18 cellular contexts compared by ENCODE assay signal in genomic region chr12:47729233-47729632, GRCh38. TPM values are rescaled to one million over a fixed set of nuclear protein-coding genes. Genes with fewer than 3 reads are reported as not detected.
DNase-seq lines count a peak whose midpoint lies in the region; ATAC-seq and TF ChIP-seq lines count a peak whose summit lies in the region.
"Had no signal": no experiment of that assay in that cellular context is flagged by ENCODE, and none has a peak within 500 bp of the region (broad histone marks: within the 10 kb centered on the region; RNA-seq: fewer than 3 reads in every experiment).

No MANE protein-coding gene starts in this region.

- H3K27me3 ChIP-seq in GM23248 (replicated peaks; ENCODE audit: insufficient read depth): no peaks in the 10 kb centered on the region
- no peaks in the 10 kb centered on the region for H3K27me3 ChIP-seq in SJSA1 (replicated peaks)
- H3K27me3 ChIP-seq: BLaER1 treated with 17β-estradiol and CSF1 and Interleukin-3, amounts not matched to agents 10 nM and 100 nM had no signal

- in situ Hi-C loops in GM23248 (cut with MboI): no loop called here

- H3K79me2 ChIP-seq in GM23248 (ENCODE audit: insufficient read depth): no peaks in the 10 kb centered on the region

- H3K27ac Mint-ChIP-seq in osteocyte (ENCODE audit: unreplicated experiment): peak overlapping the region; percentile 48

- no peaks in the 10 kb centered on the region for H3K36me3 Mint-ChIP-seq in osteocyte (ENCODE audit: unreplicated experiment)

- peak; percentile 86 for DNase-seq in GM23248
- peak; percentile 83 to 91 for DNase-seq in SJSA1 (ENCODE audit: low read depth in 1 of 2, low spot score in 2 of 2)
- DNase-seq in foreskin fibroblast: peak; percentile 88 to 94
- DNase-seq in osteocyte (ENCODE audit: extremely low spot score, unreplicated experiment): no peak
- DNase-seq in cerebellar nuclear complex (lab: John Stamatoyannopoulos, UW): no peak
- no peak for DNase-seq in NCI-H1092 treated with DMSO at 0.1 percent for 48 hours (lab: John Stamatoyannopoulos, UW)
- DNase-seq: activated CD4-positive, alpha-beta T cell treated with anti-CD3 and anti-CD28 coated beads for 1 hour; activated CD8-positive, alpha-beta memory T cell treated with anti-CD3 and anti-CD28 coated beads, Interleukin-2, amount 50 U/mL, for 4 hours; activated naive CD4-positive, alpha-beta T cell treated with anti-CD3 and anti-CD28 coated beads, Interleukin-2, amount 50 U/mL, for 16 hours; effector CD8-positive, alpha-beta T cell; occipital lobe; RPMI8226; stimulated activated naive CD8-positive, alpha-beta T cell treated with anti-CD3 and anti-CD28 coated beads, Interleukin-15, Interleukin-2, amounts not matched to agents 100 U/mL and 50 U/mL, for 24 hours; T-helper 1 cell had no signal

- H3K4me3 ChIP-seq in GM23248: no peak overlapping the region
- no peak overlapping the region for H3K4me3 ChIP-seq in SJSA1
- no peak overlapping the region for H3K4me3 ChIP-seq in foreskin fibroblast (ENCODE audit: low read depth in 1 of 2, low read length in 2 of 2)
- H3K4me3 ChIP-seq: BLaER1 treated with 17β-estradiol and CSF1 and Interleukin-3, amounts not matched to agents 10 nM and 100 nM; skin epidermis had no signal

- H3K36me3 ChIP-seq in GM23248 (ENCODE audit: low read depth): no peaks in the 10 kb centered on the region
- no peaks in the 10 kb centered on the region for H3K36me3 ChIP-seq in SJSA1
- H3K36me3 ChIP-seq: BLaER1 treated with 17β-estradiol and CSF1 and Interleukin-3, amounts not matched to agents 10 nM and 100 nM had no signal

- H4K20me1 ChIP-seq in GM23248 (ENCODE audit: insufficient read depth): no peaks in the 10 kb centered on the region
- H4K20me1 ChIP-seq: BLaER1 treated with 17β-estradiol and CSF1 and Interleukin-3, amounts not matched to agents 10 nM and 100 nM had no signal

- H3K9me2 ChIP-seq in GM23248 (ENCODE audit: insufficient read depth): no peaks in the 10 kb centered on the region

- peaks cover 39% of the 10 kb centered on the region for H3K4me1 Mint-ChIP-seq in osteocyte (ENCODE audit: unreplicated experiment)

- no peaks in the 10 kb centered on the region for H3K27me3 Mint-ChIP-seq in osteocyte (ENCODE audit: unreplicated experiment)

- H3K9me3 ChIP-seq in GM23248 (ENCODE audit: low read depth) (no peaks in the 10 kb centered on the region), SJSA1 (replicated peaks) (no peaks in the 10 kb centered on the region)
- H3K9me3 ChIP-seq: BLaER1 treated with 17β-estradiol and CSF1 and Interleukin-3, amounts not matched to agents 10 nM and 100 nM had no signal

- TF ChIP-seq CTCF in foreskin fibroblast (IDR thresholded peaks at IDR 0.05; ENCODE audit: low read depth, low read length) (no peak), osteocyte (IDR thresholded peaks at IDR 0.05) (no peak)

- peak overlapping the region; percentile 50 for H3K27ac ChIP-seq in GM23248
- H3K27ac ChIP-seq in SJSA1: peak overlapping the region; percentile 62
- H3K27ac ChIP-seq: BLaER1 treated with 17β-estradiol and CSF1 and Interleukin-3, amounts not matched to agents 10 nM and 100 nM had no signal

- H3K4me3 Mint-ChIP-seq in osteocyte (ENCODE audit: unreplicated experiment): peak overlapping the region; percentile 18

- H2AFZ ChIP-seq in GM23248: no peak overlapping the region

- H3K9me3 Mint-ChIP-seq in osteocyte (ENCODE audit: unreplicated experiment): no peaks in the 10 kb centered on the region

- H3K4me2 ChIP-seq in GM23248 (ENCODE audit: unreplicated experiment): no peak overlapping the region

- H3F3A ChIP-seq in GM23248 (ENCODE audit: insufficient read depth): peaks cover 35% of the 10 kb centered on the region

- no peak overlapping the region; the same call in 1 of the 2 replicates for H3K9ac ChIP-seq in GM23248
- H3K9ac ChIP-seq: BLaER1 treated with 17β-estradiol and CSF1 and Interleukin-3, amounts not matched to agents 10 nM and 100 nM had no signal

- no peak for ATAC-seq in HG02763 (IDR thresholded peaks at IDR 0.05; ENCODE audit: unreplicated experiment)
- ATAC-seq: stimulated activated naive CD8-positive, alpha-beta T cell treated with anti-CD3 and anti-CD28 coated beads, Interleukin-15, Interleukin-2, amounts not matched to agents 100 U/mL and 50 U/mL, for 24 hours had no signal

- peaks cover 39% of the 10 kb centered on the region for H3K4me1 ChIP-seq in GM23248 (ENCODE audit: insufficient read depth)
- H3K4me1 ChIP-seq in SJSA1 (replicated peaks): peaks cover 37% of the 10 kb centered on the region

- WGBS in GM23248 (ENCODE audit: low coverage in 1 of 2, low lambda C conversion rate in 2 of 2, missing lambda C conversion rate in 2 of 2), 2 experiments: 16 to 18% methylated on average over 3 of the region's 3 CpGs

RNA-seq across cellular contexts. Expression of gene ENDOU, which starts 3.9 kb away (rescaled TPM):
- 0.22 TPM in 1 of 2 replicates, not detected in the other for total RNA-seq in GM23248 (2014; rRNA removed; shearing (Covaris generic))
- polyA plus RNA-seq in GM23248 (2016; fragmentation: Nextera tagmentation; extraction: Ambion mirVana): 0.10 TPM in 1 of 2 replicates, not detected in the other
- not detected in 2 replicates for total RNA-seq in SJSA1 (2014; rRNA removed; shearing (Covaris generic))
- total RNA-seq in osteocyte: not detected in 2 replicates
- total RNA-seq: bronchial epithelial cell, occipital lobe had no signal

RNA-seq across cellular contexts. Expression of gene RPAP3, which starts 23.4 kb away (rescaled TPM):
- total RNA-seq in GM23248 (2014; rRNA removed; shearing (Covaris generic)): 16.2 and 18.6 TPM in 2 replicates
- polyA plus RNA-seq in GM23248 (2016; fragmentation: Nextera tagmentation; extraction: Ambion mirVana): 27.7 and 27.8 TPM in 2 replicates
- 25.7 and 27.6 TPM in 2 replicates for total RNA-seq in SJSA1 (2014; rRNA removed; shearing (Covaris generic))
- 28.7 and 33.4 TPM in 2 replicates for total RNA-seq in osteocyte

RNA-seq across cellular contexts. Expression of gene RAPGEF3, which starts 29.4 kb away (rescaled TPM):
- total RNA-seq in GM23248 (2014; rRNA removed; shearing (Covaris generic)): 1.3 and 3.7 TPM in 2 replicates
- polyA plus RNA-seq in GM23248 (2016; fragmentation: Nextera tagmentation; extraction: Ambion mirVana): 1.1 and 1.4 TPM in 2 replicates
- total RNA-seq in SJSA1 (2014; rRNA removed; shearing (Covaris generic)): 0.38 and 1.1 TPM in 2 replicates
- 1.2 and 1.9 TPM in 2 replicates for total RNA-seq in osteocyte

RNA-seq across cellular contexts. Expression of gene SLC48A1, which starts 43.8 kb away (rescaled TPM):
- 16.4 and 20.9 TPM in 2 replicates for total RNA-seq in GM23248 (2014; rRNA removed; shearing (Covaris generic))
- 19.1 and 21.8 TPM in 2 replicates for polyA plus RNA-seq in GM23248 (2016; fragmentation: Nextera tagmentation; extraction: Ambion mirVana)
- 3.6 and 4.3 TPM in 2 replicates for total RNA-seq in SJSA1 (2014; rRNA removed; shearing (Covaris generic))
- 21.2 and 21.6 TPM in 2 replicates for total RNA-seq in osteocyte

Comparison
In these comparisons a context has a peak if more than half of its experiments do, and no peak if none do; other contexts are left out.
1. DNase-seq: peak in GM23248 (single experiment), SJSA1 (2 of 2) and foreskin fibroblast (2 of 2); none in osteocyte (single experiment), cerebellar nuclear complex (0 of 2) and NCI-H1092 treated with DMSO at 0.1 percent for 48 hours (single experiment).